In the genomic region with DNA sequence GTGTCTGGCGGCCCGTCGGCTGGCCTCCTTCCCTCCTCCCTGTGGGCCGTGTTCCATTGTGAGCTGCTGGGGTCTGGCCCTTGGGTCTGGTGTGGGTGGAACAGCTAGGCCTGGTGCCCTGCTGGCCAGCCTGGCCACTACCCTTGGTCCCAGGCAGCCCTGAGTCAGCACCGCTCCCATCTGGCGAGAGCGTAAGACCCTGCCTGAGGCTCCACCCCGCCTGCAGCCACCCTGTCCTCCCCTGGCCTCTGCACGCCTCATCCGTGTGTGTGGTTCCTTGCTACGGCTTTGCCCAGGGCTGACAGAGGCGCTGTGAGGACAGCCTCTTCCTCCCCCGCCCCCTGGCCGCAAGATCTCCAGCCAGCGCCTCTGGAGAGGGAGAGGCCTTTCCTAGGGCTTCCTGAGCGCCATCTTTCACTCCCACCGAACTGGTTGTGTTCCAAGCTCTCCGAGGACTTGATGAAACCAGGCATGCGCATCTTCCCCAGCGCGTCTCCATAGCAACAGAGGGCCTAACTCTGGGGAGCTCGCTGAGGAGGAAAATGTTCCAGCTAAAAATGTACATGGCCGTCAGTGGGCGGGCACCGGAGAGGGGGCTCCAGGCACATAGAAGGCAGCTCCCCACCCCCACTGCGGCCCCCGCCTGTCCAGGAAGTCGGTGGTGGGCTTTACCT, we compare ENCODE assay signal across 8 cellular contexts.
DNase-seq lines count a peak whose midpoint lies in the region; ATAC-seq and TF ChIP-seq lines count a peak whose summit lies in the region.

No MANE protein-coding gene starts in this region.

- H3K36me3 Mint-ChIP-seq in type B pancreatic cell, result peaks cover 3% of the 10 kb centered on the region

- no peaks in the 10 kb centered on the region for H3K4me1 ChIP-seq in A673 (ENCODE audit: insufficient read depth, low read length, poor library complexity, severe bottlenecking)

- ATAC-seq in GM18870 (IDR thresholded peaks at IDR 0.05; ENCODE audit: unreplicated experiment), result no peak

- H3K9me3 Mint-ChIP-seq in type B pancreatic cell, result no peaks in the 10 kb centered on the region

- no peak overlapping the region for H3K4me3 Mint-ChIP-seq in type B pancreatic cell

- POLR2A ChIA-PET in A673 (lab: Charles Lee; ENCODE audit: low non-redundant PET), result interaction anchor here (0.7 kb wide), 1 partner anchor 29 kb away, joined by 3 read pairs; no protein-coding TSS in a partner anchor

- H3K27ac ChIP-seq in coronary artery, result peak overlapping the region; percentile 97
- no peak overlapping the region for H3K27ac ChIP-seq in A673 (ENCODE audit: low read depth, low read length, poor library complexity, severe bottlenecking)

- H3K27me3 Mint-ChIP-seq in type B pancreatic cell, result no peaks in the 10 kb centered on the region

- no peaks in the 10 kb centered on the region for H3K27me3 ChIP-seq in A673 (replicated peaks; ENCODE audit: insufficient read depth, low read depth, low read length, poor library complexity)

- H3K4me1 Mint-ChIP-seq in type B pancreatic cell (ENCODE audit: unreplicated experiment), result peaks cover 44% of the 10 kb centered on the region

- BruUV-seq in A673 (replicated peaks; lab: Mats Ljungman, UMichigan), result no TSS peak

- CTCF ChIA-PET in A673 (lab: Charles Lee), result no interaction called here

- TF ChIP-seq CTCF in coronary artery (IDR thresholded peaks at IDR 0.05) (no peak), type B pancreatic cell (conservative IDR thresholded peaks at IDR 0.05) (no peak), A673 (conservative IDR thresholded peaks at IDR 0.05; ENCODE audit: low read depth, low read length) (no peak)

- DNase-seq in EH (ENCODE audit: low read depth) (peak; percentile 52), NCI-H524 treated with DMSO at 0.1 percent for 48 hours (lab: John Stamatoyannopoulos, UW) (peak; percentile 73), coronary artery (ENCODE audit: low spot score) (peak; percentile 97), midbrain (lab: John Stamatoyannopoulos, UW) (peak; percentile 75), type B pancreatic cell (ENCODE audit: extremely low spot score, unreplicated experiment) (no peak), DMS153 (lab: John Stamatoyannopoulos, UW) (no peak), A673 (ENCODE audit: low spot score) (no peak)

- intact Hi-C loops in A673 (cut with micrococcal nuclease; ENCODE audit: unreplicated experiment), result no loop called here

- H3K27ac Mint-ChIP-seq in type B pancreatic cell, result peak overlapping the region; percentile 91

- no peaks in the 10 kb centered on the region for H3K36me3 ChIP-seq in A673 (ENCODE audit: insufficient read depth, low read length, poor library complexity, severe bottlenecking)

- H3K4me3 ChIP-seq in coronary artery (peak overlapping the region; percentile 33), A673 (ENCODE audit: low read depth, low read length, poor library complexity, severe bottlenecking) (no peak overlapping the region)

- no peaks in the 10 kb centered on the region for H3K9me3 ChIP-seq in A673 (ENCODE audit: low read depth, low read length, poor library complexity, severe bottlenecking)

Comparison
In these comparisons a context has a peak if more than half of its experiments do, and no peak if none do; other contexts are left out.
1. DNase-seq: peak in EH (single experiment), NCI-H524 treated with DMSO at 0.1 percent for 48 hours (single experiment), coronary artery (single experiment) and midbrain (single experiment); none in type B pancreatic cell (single experiment), DMS153 (single experiment) and A673 (single experiment).